8 cellular contexts compared by ENCODE assay signal in the genomic region with DNA sequence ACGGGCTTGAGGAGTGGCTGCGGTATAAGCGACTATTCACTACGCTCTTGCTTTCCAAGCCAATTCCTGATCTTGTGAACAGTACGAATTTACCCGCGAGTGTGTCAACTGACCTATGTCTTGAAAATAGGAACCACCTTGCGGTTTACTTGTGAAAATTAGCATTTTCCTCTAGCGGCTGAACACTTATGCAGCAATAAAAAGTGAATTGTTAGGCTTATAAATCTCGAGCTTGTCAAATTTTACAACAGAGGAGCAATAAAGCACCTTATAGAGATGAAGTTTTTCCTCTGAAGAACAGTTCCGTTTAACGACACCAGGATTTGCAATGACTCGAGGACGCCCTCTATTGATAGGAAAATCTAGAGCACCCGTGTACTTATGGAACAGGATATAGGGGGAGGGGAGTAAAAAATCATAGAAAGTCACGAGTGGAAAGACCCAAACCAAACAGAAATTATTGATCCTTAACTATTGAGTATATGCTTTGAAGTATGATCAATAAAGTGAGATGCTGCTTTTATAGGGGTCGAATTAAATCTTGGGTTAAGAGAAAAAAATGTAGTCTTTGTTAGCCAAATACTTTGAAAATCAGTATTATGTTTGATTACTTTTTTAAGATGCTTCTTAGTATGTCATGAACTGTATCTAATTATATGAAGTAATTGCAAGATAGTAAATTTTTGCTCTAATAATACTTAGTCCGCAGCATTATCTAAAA. TPM values are rescaled to one million over a fixed set of nuclear protein-coding genes. Genes with fewer than 3 reads are reported as not detected.
DNase-seq lines count a peak whose midpoint lies in the region; ATAC-seq and TF ChIP-seq lines count a peak whose summit lies in the region.

No MANE protein-coding gene starts in this region.

- H3K27ac ChIP-seq in HUES64 (ENCODE audit: low read depth, low read length), result no peak overlapping the region

- peak in 1 of 3 donors; percentile 22 for ATAC-seq in natural killer cell
- ATAC-seq in HG03442 (IDR thresholded peaks at IDR 0.05; ENCODE audit: unreplicated experiment), result no peak

- peak overlapping the region; percentile 72; the same call in 1 of the 2 replicates for H3K9ac ChIP-seq in HUES64 (ENCODE audit: low read depth, low read length)

- peaks cover 79% of the 10 kb centered on the region for H3K27me3 Mint-ChIP-seq in activated T-helper 2 cell treated with anti-CD3 and anti-CD28 coated beads, Interferon-gamma antibody, Interleukin-2, Interleukin-4, amounts not matched to agents 10 μg/mL and 5 μg/mL and 100 μg/mL, durations not matched to agents 14 hours and 24 hours and 36 hours (ENCODE audit: low read depth)
- peaks cover 53 to 78% of the 10 kb centered on the region in 2 donors for H3K27me3 Mint-ChIP-seq in natural killer cell (ENCODE audit: low read depth in 2 of 2)
- H3K27me3 Mint-ChIP-seq in type B pancreatic cell, result peaks cover 26% of the 10 kb centered on the region

- no peak overlapping the region for H3K27ac Mint-ChIP-seq in activated T-helper 2 cell treated with anti-CD3 and anti-CD28 coated beads, Interferon-gamma antibody, Interleukin-2, Interleukin-4, amounts not matched to agents 10 μg/mL and 5 μg/mL and 100 μg/mL, durations not matched to agents 14 hours and 24 hours and 36 hours
- peak overlapping the region; percentile 59 to 64 for H3K27ac Mint-ChIP-seq in natural killer cell
- H3K27ac Mint-ChIP-seq in type B pancreatic cell, result peak overlapping the region; percentile 86

- H3K4me3 Mint-ChIP-seq in activated T-helper 2 cell treated with anti-CD3 and anti-CD28 coated beads, Interferon-gamma antibody, Interleukin-2, Interleukin-4, amounts not matched to agents 10 μg/mL and 5 μg/mL and 100 μg/mL, durations not matched to agents 14 hours and 24 hours and 36 hours (ENCODE audit: low read depth), result peak overlapping the region; percentile 90
- peak overlapping the region; percentile 89 for H3K4me3 Mint-ChIP-seq in natural killer cell
- H3K4me3 Mint-ChIP-seq in type B pancreatic cell, result peak overlapping the region; percentile 100

- peaks cover 17% of the 10 kb centered on the region; the same call in 1 of the 2 replicates for H3K36me3 ChIP-seq in HUES64 (ENCODE audit: insufficient read depth, low read length)

- intact Hi-C loops in activated T-helper 2 cell treated with anti-CD3 and anti-CD28 coated beads, Interferon-gamma antibody, Interleukin-2, Interleukin-4, amounts not matched to agents 10 μg/mL and 5 μg/mL and 100 μg/mL, durations not matched to agents 14 hours and 24 hours and 36 hours (cut with micrococcal nuclease), result loop anchor here (1.0 to 10.0 kb wide), 6 partner anchors 25 to 1589 kb away; a partner anchor contains a TSS
- intact Hi-C loops in natural killer cell (cut with micrococcal nuclease), result loop anchor here (5.0 to 10.0 kb wide), 2 partner anchors 153 to 1589 kb away; a partner anchor contains a TSS

- TF ChIP-seq CTCF in fibroblast of mammary gland (conservative IDR thresholded peaks at IDR 0.05; ENCODE audit: control insufficient read depth, insufficient read depth, low read depth, low read length) (peak; percentile 98), natural killer cell (IDR thresholded peaks at IDR 0.05) (peak; percentile 55), type B pancreatic cell (conservative IDR thresholded peaks at IDR 0.05) (peak; percentile 95)

- H3K4me1 ChIP-seq in HUES64 (ENCODE audit: insufficient read depth, low read length), result peaks cover 37% of the 10 kb centered on the region

- H3K36me3 Mint-ChIP-seq in activated T-helper 2 cell treated with anti-CD3 and anti-CD28 coated beads, Interferon-gamma antibody, Interleukin-2, Interleukin-4, amounts not matched to agents 10 μg/mL and 5 μg/mL and 100 μg/mL, durations not matched to agents 14 hours and 24 hours and 36 hours (ENCODE audit: low read depth), result no peaks in the 10 kb centered on the region
- H3K36me3 Mint-ChIP-seq in natural killer cell (peaks cover 8% of the 10 kb centered on the region), type B pancreatic cell (peaks cover 3% of the 10 kb centered on the region)

- 1% methylated on average over 17 of the region's 18 CpGs for WGBS in HUES64

- peaks cover 28% of the 10 kb centered on the region for H3K27me3 ChIP-seq in HUES64 (ENCODE audit: insufficient read depth, low read length)

- H3K9me3 Mint-ChIP-seq in activated T-helper 2 cell treated with anti-CD3 and anti-CD28 coated beads, Interferon-gamma antibody, Interleukin-2, Interleukin-4, amounts not matched to agents 10 μg/mL and 5 μg/mL and 100 μg/mL, durations not matched to agents 14 hours and 24 hours and 36 hours, result no peaks in the 10 kb centered on the region
- H3K9me3 Mint-ChIP-seq in natural killer cell (no peaks in the 10 kb centered on the region), type B pancreatic cell (no peaks in the 10 kb centered on the region)

- H3K4me1 Mint-ChIP-seq in activated T-helper 2 cell treated with anti-CD3 and anti-CD28 coated beads, Interferon-gamma antibody, Interleukin-2, Interleukin-4, amounts not matched to agents 10 μg/mL and 5 μg/mL and 100 μg/mL, durations not matched to agents 14 hours and 24 hours and 36 hours (ENCODE audit: low read depth), result peaks cover 47% of the 10 kb centered on the region
- H3K4me1 Mint-ChIP-seq in natural killer cell (peaks cover 60 to 67% of the 10 kb centered on the region in 2 donors), type B pancreatic cell (ENCODE audit: unreplicated experiment) (peaks cover 38% of the 10 kb centered on the region)

- H3K4me3 ChIP-seq in HUES64 (ENCODE audit: low read length), result peak overlapping the region; percentile 86
- H3K4me3 ChIP-seq in fibroblast of mammary gland (ENCODE audit: control insufficient read depth, low read depth, low read length), result peak overlapping the region; percentile 93

- peak; percentile 94 for DNase-seq in GM04504 (ENCODE audit: low read depth)
- peak; percentile 83 for DNase-seq in NOMO-1 treated with DMSO at 0.1 percent for 48 hours (lab: John Stamatoyannopoulos, UW; ENCODE audit: unreplicated experiment)
- peak; percentile 41 for DNase-seq in activated T-helper 2 cell treated with anti-CD3 and anti-CD28 coated beads, Interferon-gamma antibody, Interleukin-2, Interleukin-4, amounts not matched to agents 10 μg/mL and 5 μg/mL and 100 μg/mL, durations not matched to agents 14 hours and 24 hours and 36 hours (ENCODE audit: low spot score)
- peak; percentile 95 for DNase-seq in fibroblast of mammary gland (ENCODE audit: low read depth)
- no peak for DNase-seq in natural killer cell
- no peak for DNase-seq in type B pancreatic cell (ENCODE audit: extremely low spot score, unreplicated experiment)

- H3K9me3 ChIP-seq in HUES64 (ENCODE audit: insufficient read depth, low read depth, low read length), result no peaks in the 10 kb centered on the region

RNA-seq across cellular contexts. Expression of a gene that starts 1.9 kb away (rescaled TPM):
- polyA plus RNA-seq in HUES64 (2013, experiment 1 of 2), result 31.0 TPM
- polyA plus RNA-seq in HUES64 (2013, experiment 2 of 2), result 36.9 TPM
- total RNA-seq in activated T-helper 2 cell treated with anti-CD3 and anti-CD28 coated beads, Interferon-gamma antibody, Interleukin-2, Interleukin-4, amounts not matched to agents 10 μg/mL and 5 μg/mL and 100 μg/mL, durations not matched to agents 14 hours and 24 hours and 36 hours, result 0.18 and 0.39 TPM in 2 replicates
- total RNA-seq in natural killer cell, result 1 to 10 TPM in 1 of 3 donors, under 1 TPM in 2; 0.35 to 1.5 (median 0.86) TPM
- 16.7 and 36.5 TPM in 2 replicates for total RNA-seq in type B pancreatic cell (ENCODE audit: low replicate concordance)

Comparison
In these comparisons a context has a peak if more than half of its experiments do, and no peak if none do; other contexts are left out.
1. DNase-seq: peak in GM04504 (single experiment), NOMO-1 treated with DMSO at 0.1 percent for 48 hours (single experiment), activated T-helper 2 cell treated with anti-CD3 and anti-CD28 coated beads, Interferon-gamma antibody, Interleukin-2, Interleukin-4, amounts not matched to agents 10 μg/mL and 5 μg/mL and 100 μg/mL, durations not matched to agents 14 hours and 24 hours and 36 hours (single experiment) and fibroblast of mammary gland (single experiment); none in natural killer cell (single experiment) and type B pancreatic cell (single experiment).
2. Peak in every context shown above with its lines, with median percentiles within 50 percentile points of each other: H3K4me3 Mint-ChIP-seq and CTCF ChIP-seq.